8 cellular contexts compared by ENCODE assay signal in the genomic region with DNA sequence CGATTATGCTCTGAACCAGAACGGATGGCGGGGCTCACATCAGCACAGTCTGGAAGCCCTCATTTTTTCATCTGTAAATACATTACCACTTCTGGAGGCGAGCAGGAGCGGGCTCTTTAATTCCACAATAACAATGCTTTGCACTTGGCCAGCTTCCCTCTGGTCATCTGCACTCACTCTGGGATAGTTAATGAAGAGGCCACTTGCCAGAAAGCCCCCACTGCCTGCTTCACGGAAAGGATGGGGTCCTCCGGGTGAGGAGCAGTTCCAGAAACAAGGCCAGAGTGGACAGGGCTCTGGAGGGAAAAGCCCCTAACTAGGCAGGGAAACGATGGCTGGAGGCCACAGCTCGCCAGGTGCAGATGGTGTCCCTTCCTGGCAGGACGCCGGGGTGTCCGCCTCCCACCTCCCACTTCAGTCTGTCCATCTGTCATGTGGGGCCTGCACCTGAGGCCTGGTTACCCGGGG. TPM values are rescaled to one million over a fixed set of nuclear protein-coding genes. Genes with fewer than 3 reads are reported as not detected.
A peak's percentile ranks its signal among the peaks of the same experiment; 100 is the strongest.
DNase-seq lines count a peak whose midpoint lies in the region; ATAC-seq and TF ChIP-seq lines count a peak whose summit lies in the region.

No MANE protein-coding gene starts in this region.

- ATAC-seq in HG02571 (IDR thresholded peaks at IDR 0.05; ENCODE audit: unreplicated experiment), result no peak

- in situ Hi-C loops in G401 (cut with HindIII; ENCODE audit: low sequenced_read_pairs), result no loop called here

- peak; percentile 87 for DNase-seq in G401 (ENCODE audit: low spot score)
- peak; percentile 35 for DNase-seq in SHP77 treated with DMSO at 0.1 percent for 48 hours (lab: John Stamatoyannopoulos, UW)
- peak; percentile 61 for DNase-seq in fibroblast of pulmonary artery (ENCODE audit: low read depth)
- DNase-seq in ovary, result peak in 3 of 5 donors; percentile 52 to 64 (median 62)
- DNase-seq in OCI-M2 (lab: John Stamatoyannopoulos, UW; ENCODE audit: unreplicated experiment), result no peak
- no peak for DNase-seq in NCI-H226
- DNase-seq in NAMALWA (ENCODE audit: low spot score), result no peak

- TF ChIP-seq CTCF in fibroblast of pulmonary artery (IDR thresholded peaks at IDR 0.05; ENCODE audit: low read length, missing control alignments) (no peak), ovary (IDR thresholded peaks at IDR 0.05) (no peak)

- H3K9me3 ChIP-seq in ovary, result no peaks in the 10 kb centered on the region

- intact Hi-C loops in ovary (cut with DNase I), result no loop called here

- peaks cover 38% of the 10 kb centered on the region for H3K4me1 ChIP-seq in ovary (ENCODE audit: insufficient read depth)

- H3K27me3 ChIP-seq in ovary, result no peaks in the 10 kb centered on the region

- peak overlapping the region in 1 of 2 donors; percentile 78 for H3K27ac ChIP-seq in ovary

- no peaks in the 10 kb centered on the region for H3K36me3 ChIP-seq in ovary

- no peak for TF ChIP-seq EP300 in ovary (IDR thresholded peaks at IDR 0.05)

- WGBS in ovary, 3 donors, result 2 to 4% (median 3%) methylated on average over 13 of the region's 13 CpGs

- no peak for TF ChIP-seq POLR2A in ovary (IDR thresholded peaks at IDR 0.05)

- H3K4me3 ChIP-seq in fibroblast of pulmonary artery (replicated peaks; ENCODE audit: low read depth, low read length) (peak overlapping the region; percentile 93), ovary (peak overlapping the region; percentile 65)

RNA-seq across cellular contexts. Expression of gene BCAR1, which starts 13.1 kb away (rescaled TPM):
- 122 and 124 TPM in 2 replicates for total RNA-seq in G401 (2014; rRNA removed; shearing (Covaris generic))
- 10 to 100 TPM; 22.2 to 90.2 (median 47.4) TPM for total RNA-seq in ovary
- polyA plus RNA-seq in ovary, result 10 to 100 TPM in 1 of 2 donors, 1 to 10 TPM in 1; 2.4 to 30.3 TPM

RNA-seq across cellular contexts. Expression of gene CTRB1, which starts 45.8 kb away (rescaled TPM):
- total RNA-seq in G401 (2014; rRNA removed; shearing (Covaris generic)), result not detected in 2 replicates
- 10 to 100 TPM in 2 of 7 donors, 1 to 10 TPM in 1, under 1 TPM in 2, not detected in 2; 0.67 to 14.7 (median 3.1) TPM for total RNA-seq in ovary
- not detected for polyA plus RNA-seq in ovary

RNA-seq across cellular contexts. Expression of gene CTRB2, which starts 57.6 kb away (rescaled TPM):
- total RNA-seq in G401 (2014; rRNA removed; shearing (Covaris generic)), result not detected in 2 replicates
- 10 to 100 TPM in 2 of 7 donors, 1 to 10 TPM in 1, under 1 TPM in 1, not detected in 3; 0.62 to 28.7 (median 11.6) TPM for total RNA-seq in ovary
- 1 to 10 TPM in 1 of 2 donors, not detected in 1; 1.1 TPM for polyA plus RNA-seq in ovary

Comparison
In these comparisons a context has a peak if more than half of its experiments do, and no peak if none do; other contexts are left out.
1. DNase-seq: peak in G401 (single experiment), SHP77 treated with DMSO at 0.1 percent for 48 hours (single experiment), fibroblast of pulmonary artery (single experiment) and ovary (3 of 5); none in OCI-M2 (single experiment), NCI-H226 (single experiment) and NAMALWA (single experiment).